In genomic region chr5:176647030-176647869, GRCh38 we compare ENCODE assay signal across 8 cellular contexts. TPM values are rescaled to one million over a fixed set of nuclear protein-coding genes. Genes with fewer than 3 reads are reported as not detected.
DNase-seq lines count a peak whose midpoint lies in the region; ATAC-seq, FAIRE-seq and TF ChIP-seq lines count a peak whose summit lies in the region.

TSS of gene TSPAN17 (plus strand) at chr5:176647484. CDS start at chr5:176647616, 132 bp downstream.

- peaks cover 3 to 7% of the 10 kb centered on the region in 2 experiments for H4K20me1 ChIP-seq in H1 (replicated peaks in 1 of 2; ENCODE audit: control insufficient read depth in 1 of 2, insufficient read depth in 2 of 2, low read length in 2 of 2)

- no TSS peak for BruUV-seq in Caco-2 (replicated peaks; lab: Mats Ljungman, UMichigan)

- DNase-seq in Caco-2, result peak; percentile 100
- DNase-seq in HUDEP-2 (lab: John Stamatoyannopoulos, UW; ENCODE audit: unreplicated experiment in 76 of 76), result peak; percentile 76 to 100 (median 99)
- peak; percentile 96 for DNase-seq in NOMO-1 treated with dmso at 0.1 percent for 144 hours (lab: John Stamatoyannopoulos, UW; ENCODE audit: unreplicated experiment)
- DNase-seq in activated CD8-positive, alpha-beta memory T cell treated with anti-CD3 and anti-CD28 coated beads for 48 hours (ENCODE audit: low read depth in 2 of 3, low spot score in 2 of 3), result peak; percentile 97 to 98 (median 97)
- peak; percentile 99 to 100 for DNase-seq in H1 (ENCODE audit: low read depth in 1 of 2, low spot score in 2 of 2)
- DNase-seq in mesenchymal stem cell, result peak; percentile 98
- DNase-seq in stimulated activated CD8-positive, alpha-beta memory T cell treated with anti-CD3 and anti-CD28 coated beads, Interleukin-12 subunit alpha, Interleukin-12 subunit beta, amount 100 ng/mL, for 4 hours (ENCODE audit: low read depth), result peak; percentile 94

- TF ChIP-seq EP300 in H1 (IDR thresholded peaks at IDR 0.05; ENCODE audit: borderline replicate concordance in 1 of 2, low read depth in 2 of 2, low read length in 2 of 2), result 0 out of 3 replicates have a peak, but pooled peaks of 1 of the 2 experiments have one; percentile 1

- H3K23ac ChIP-seq in H1 (ENCODE audit: insufficient read length) (no peak within 1 kb of the TSS), mesenchymal stem cell (ENCODE audit: low read length in 2 of 2) (peak within 1 kb of the TSS in 1 of 2 experiments; percentile 46)

- H3K79me2 ChIP-seq in H1 (ENCODE audit: control insufficient read depth in 1 of 2, insufficient read depth in 2 of 2, low read length in 2 of 2), result peaks cover 0 to 22% of the 10 kb centered on the region in 2 experiments; a peak in 1 of 4 replicates

- H3K27ac ChIP-seq in H1 (ENCODE audit: low read depth, low read length) (peak within 1 kb of the TSS; percentile 41; the same call in 1 of the 2 replicates), mesenchymal stem cell (ENCODE audit: low read length, poor library complexity, severe bottlenecking) (peak within 1 kb of the TSS; percentile 49)

- H3K4me3 ChIP-seq in Caco-2 (ENCODE audit: low read depth, low read length) (peak within 1 kb of the TSS; percentile 72), H1 (ENCODE audit: extremely low read depth in 1 of 4, insufficient read depth in 2 of 4, low read depth in 3 of 4, low read length in 4 of 4) (peak within 1 kb of the TSS; percentile 59 to 95 (median 75)), mesenchymal stem cell (ENCODE audit: insufficient read depth in 1 of 2, low read depth in 1 of 2, low read length in 2 of 2) (peak within 1 kb of the TSS; percentile 77 to 93)

- H3K9ac ChIP-seq in H1 (replicated peaks in 1 of 4; ENCODE audit: extremely low read depth in 1 of 4, low read depth in 3 of 4, low read length in 3 of 4) (peak within 1 kb of the TSS; percentile 38 to 51 (median 46)), mesenchymal stem cell (ENCODE audit: low read length) (peak within 1 kb of the TSS; percentile 95)

- H3K4me2 ChIP-seq in H1 (ENCODE audit: insufficient read depth in 1 of 2, low read depth in 2 of 2, low read length in 2 of 2) (peak within 1 kb of the TSS; percentile 69 to 93), mesenchymal stem cell (ENCODE audit: low read length, poor library complexity, severe bottlenecking) (peak within 1 kb of the TSS; percentile 87)

- CTCF ChIA-PET in Caco-2 (lab: Charles Lee), result interaction anchor here (0.6 to 3.4 kb wide), 11 partner anchors 8 to 929 kb away, joined by 3 to 34 read pairs (median 6); partner anchors contain the start of genes CLTB and GRK6
- CTCF ChIA-PET in H1 (lab: Charles Lee; ENCODE audit: partially characterized antibody), result interaction anchor here (0.6 to 2.6 kb wide), 10 partner anchors 11 to 929 kb away, joined by 3 to 12 read pairs (median 4); no protein-coding TSS in a partner anchor

- H3K27me3 Mint-ChIP-seq in Caco-2 (ENCODE audit: insufficient read depth, unreplicated experiment), result no peaks in the 10 kb centered on the region

- H2AFZ ChIP-seq in H1 (ENCODE audit: low read length) (peak within 1 kb of the TSS; percentile 93), mesenchymal stem cell (ENCODE audit: low read depth, low read length) (peak within 1 kb of the TSS; percentile 89)

- intact Hi-C loops in Caco-2 (cut with micrococcal nuclease; ENCODE audit: unreplicated experiment), result loop anchor here (2.0 kb wide), 1 partner anchor 68 kb away; no protein-coding TSS in a partner anchor

- H2BK5ac ChIP-seq in H1 (ENCODE audit: low read depth, low read length) (peak within 1 kb of the TSS; percentile 76; the same call in 1 of the 2 replicates), mesenchymal stem cell (ENCODE audit: low read depth, low read length, poor library complexity, severe bottlenecking) (peak within 1 kb of the TSS; percentile 20)

- H2BK15ac ChIP-seq in H1 (ENCODE audit: low read length) (peak within 1 kb of the TSS; percentile 61; the same call in 1 of the 2 replicates), mesenchymal stem cell (ENCODE audit: low read depth, poor library complexity, severe bottlenecking) (peak within 1 kb of the TSS; percentile 86)

- peak within 1 kb of the TSS; percentile 30 for H2BK120ac ChIP-seq in H1 (replicated peaks; ENCODE audit: low read depth, low read length)
- H2BK120ac ChIP-seq in mesenchymal stem cell (ENCODE audit: low read depth, low read length), result no peak within 1 kb of the TSS

- peak within 1 kb of the TSS; percentile 6 for H3K4ac ChIP-seq in H1 (replicated peaks; ENCODE audit: insufficient read length, low read depth, low read length)
- H3K4ac ChIP-seq in mesenchymal stem cell (ENCODE audit: low read depth in 1 of 2, low read length in 2 of 2), result peak within 1 kb of the TSS; percentile 73 to 95

- TF ChIP-seq POLR2A in H1 (IDR thresholded peaks at IDR 0.05; ENCODE audit: control extremely low read depth in 1 of 2, low read depth in 2 of 2, low read length in 2 of 2), result peak in 1 of 2 experiments; percentile 93; a peak in 2 of 3 replicates

- H4K91ac ChIP-seq in H1 (replicated peaks; ENCODE audit: insufficient read length, low read length) (peak within 1 kb of the TSS; percentile 81), mesenchymal stem cell (ENCODE audit: low read length) (peak within 1 kb of the TSS; percentile 80)

- peak within 1 kb of the TSS; percentile 91 for H4K5ac ChIP-seq in H1 (ENCODE audit: insufficient read length, low read depth, low read length)

- peak within 1 kb of the TSS; percentile 60 for H3K56ac ChIP-seq in H1 (replicated peaks; ENCODE audit: insufficient read length, low read depth, low read length)

- TF ChIP-seq CTCF in Caco-2 (IDR thresholded peaks at IDR 0.05; ENCODE audit: insufficient read depth in 1 of 2, low read depth in 1 of 2, low read length in 1 of 2, severe bottlenecking in 1 of 2, unreplicated experiment in 1 of 2) (no peak), H1 (IDR thresholded peaks at IDR 0.05; ENCODE audit: control extremely low read depth in 1 of 3, insufficient read depth in 1 of 3, low read depth in 1 of 3, low read length in 3 of 3) (peak in 1 of 3 experiments; percentile 13; a peak in 1 of 4 replicates)

- H2AK5ac ChIP-seq in H1 (ENCODE audit: low read depth, low read length), result peak within 1 kb of the TSS; percentile 77; the same call in 1 of the 2 replicates
- peak within 1 kb of the TSS; percentile 81 for H2AK5ac ChIP-seq in mesenchymal stem cell (ENCODE audit: low read length, severe bottlenecking)

- H3K9me3 Mint-ChIP-seq in Caco-2 (ENCODE audit: unreplicated experiment), result no peaks in the 10 kb centered on the region

- H3K9me3 ChIP-seq in Caco-2 (no peaks in the 10 kb centered on the region), H1 (ENCODE audit: insufficient read depth in 2 of 2, low read depth in 1 of 2, low read length in 1 of 2) (no peaks in the 10 kb centered on the region), mesenchymal stem cell (ENCODE audit: control insufficient read depth, low read length) (no peaks in the 10 kb centered on the region)

- H2BK12ac ChIP-seq in H1 (ENCODE audit: low read depth, low read length), result peak within 1 kb of the TSS; percentile 84; the same call in 1 of the 2 replicates
- H2BK12ac ChIP-seq in mesenchymal stem cell (ENCODE audit: low read length in 2 of 2), result peak within 1 kb of the TSS in 1 of 2 experiments; percentile 61

- peaks cover 7% of the 10 kb centered on the region; the same call in 1 of the 2 replicates for H3K23me2 ChIP-seq in H1 (ENCODE audit: low read depth, low read length)

- H3K14ac ChIP-seq in H1 (ENCODE audit: insufficient read length) (no peak within 1 kb of the TSS), mesenchymal stem cell (ENCODE audit: low read length in 2 of 2) (peak within 1 kb of the TSS in 1 of 2 experiments; percentile 94)

- H3K27ac Mint-ChIP-seq in Caco-2 (ENCODE audit: unreplicated experiment), result peak within 1 kb of the TSS; percentile 63

- 3% methylated on average over 41 of the region's 64 CpGs; no CpG with 5 or more reads in 1 of the 2 experiments for WGBS in H1 (ENCODE audit: extremely low coverage in 1 of 2, insufficient coverage in 1 of 2, insufficient read length in 1 of 2, insufficient replicate concordance in 2 of 2, low coverage in 1 of 2, low lambda C conversion rate in 2 of 2, missing lambda C conversion rate in 1 of 2), 2 experiments
- under 1% methylated on average over 51 of the region's 64 CpGs for WGBS in mesenchymal stem cell

- peak; percentile 28 to 50; a peak in 3 of 4 replicates for TF ChIP-seq RAD21 in H1 (IDR thresholded peaks at IDR 0.05 in 1 of 2, conservative IDR thresholded peaks at IDR 0.05 in 1 of 2; ENCODE audit: low read depth in 2 of 2, low read length in 2 of 2)

- H3K4me1 Mint-ChIP-seq in Caco-2 (ENCODE audit: low read depth, unreplicated experiment), result no peaks in the 10 kb centered on the region

- H4K8ac ChIP-seq in H1 (ENCODE audit: extremely low read depth, insufficient read depth, low read length), result peak within 1 kb of the TSS; percentile 96
- H4K8ac ChIP-seq in mesenchymal stem cell (ENCODE audit: low read length), result peak within 1 kb of the TSS; percentile 99

- peaks cover 4% of the 10 kb centered on the region for H3K36me3 Mint-ChIP-seq in Caco-2 (ENCODE audit: insufficient read depth, unreplicated experiment)

- POLR2A ChIA-PET in Caco-2 (lab: Charles Lee), result interaction anchor here (0.5 to 1.0 kb wide), 5 partner anchors 9 to 276 kb away, joined by 3 to 13 read pairs (median 4); no protein-coding TSS in a partner anchor
- POLR2A ChIA-PET in H1 (lab: Charles Lee; ENCODE audit: partially characterized antibody), result interaction anchor here (0.6 to 2.5 kb wide), 12 partner anchors 8 to 297 kb away, joined by 3 to 15 read pairs (median 3); partner anchors contain the start of genes EIF4E1B, RNF44 and SNCB

- H3K36me3 ChIP-seq in Caco-2 (ENCODE audit: control insufficient read depth, insufficient read depth, low read length), result no peaks in the 10 kb centered on the region
- no peaks in the 10 kb centered on the region for H3K36me3 ChIP-seq in H1 (ENCODE audit: control insufficient read depth in 2 of 4, insufficient read depth in 4 of 4, low read length in 3 of 4)
- peaks cover 0 to 12% of the 10 kb centered on the region in 2 experiments for H3K36me3 ChIP-seq in mesenchymal stem cell (ENCODE audit: control insufficient read depth in 1 of 2, insufficient read depth in 2 of 2, low read depth in 1 of 2, low read length in 2 of 2)

- ATAC-seq in GM21381 (IDR thresholded peaks at IDR 0.05; ENCODE audit: unreplicated experiment), result peak; percentile 92

- no peak within 1 kb of the TSS for H2BK20ac ChIP-seq in H1 (ENCODE audit: low read length)

- no peak for FAIRE-seq in H1 (lab: Jason Lieb, UNC)

- H3K27me3 ChIP-seq in Caco-2 (replicated peaks; ENCODE audit: control insufficient read depth, insufficient read depth, low read length) (no peaks in the 10 kb centered on the region), H1 (replicated peaks in 1 of 4; ENCODE audit: control insufficient read depth in 3 of 4, extremely low read depth in 1 of 4, insufficient read depth in 3 of 4, low read length in 3 of 4) (no peaks in the 10 kb centered on the region; a peak in 1 of 7 replicates), mesenchymal stem cell (ENCODE audit: control insufficient read depth in 1 of 2, insufficient read depth in 1 of 2, low read length in 2 of 2) (no peaks in the 10 kb centered on the region)

- peaks cover 10% of the 10 kb centered on the region for H3K4me1 ChIP-seq in Caco-2
- H3K4me1 ChIP-seq in H1 (replicated peaks in 1 of 4; ENCODE audit: control insufficient read depth in 3 of 4, insufficient read depth in 4 of 4, low read length in 3 of 4), result peaks cover 0 to 49% (median 26%) of the 10 kb centered on the region in 4 experiments; a peak in 6 of 7 replicates
- H3K4me1 ChIP-seq in mesenchymal stem cell (ENCODE audit: control insufficient read depth, insufficient read depth, low read depth, low read length), result peaks cover 33% of the 10 kb centered on the region

- H3K4me3 Mint-ChIP-seq in Caco-2 (ENCODE audit: unreplicated experiment), result peak within 1 kb of the TSS; percentile 71

- H3K79me1 ChIP-seq in H1 (ENCODE audit: low read depth, low read length), result peaks cover 16% of the 10 kb centered on the region
- peaks cover 31% of the 10 kb centered on the region for H3K79me1 ChIP-seq in mesenchymal stem cell (replicated peaks; ENCODE audit: low read length, poor library complexity, severe bottlenecking)

- H3K18ac ChIP-seq in H1 (ENCODE audit: extremely low read depth, low read length) (peak within 1 kb of the TSS; percentile 87), mesenchymal stem cell (ENCODE audit: low read depth in 1 of 2, low read length in 2 of 2) (peak within 1 kb of the TSS; percentile 85 to 86)

RNA-seq across cellular contexts. Expression of gene TSPAN17, which starts in this region (rescaled TPM):
- total RNA-seq in Caco-2 (2022), result 19.6 and 20.5 TPM in 2 replicates
- total RNA-seq in H1 (2021; fragmentation: NEBNext Ultra II Directional; extraction: Animal tissue kit (Norgen Biotek cat#: 25700)), result 53.7 and 54.7 TPM in 2 replicates
- 41.5 and 54.8 TPM in 2 replicates for polyA plus RNA-seq in H1 (2011; rRNA removed)
- polyA plus RNA-seq in H1 (2011; cell fraction: cytosol; rRNA removed), result 55.9 TPM
- 75.9 TPM for polyA plus RNA-seq in H1 (2011; cell fraction: nucleus; rRNA removed)
- 34.3 to 51.2 TPM (median 49.7 TPM) in 4 replicates for polyA plus RNA-seq in H1 (2012, experiment 1 of 2)
- 65.9 TPM for polyA plus RNA-seq in H1 (2012, experiment 2 of 2)
- 29.8 TPM for polyA plus RNA-seq in H1 (2013, experiment 1 of 2)
- 33.1 TPM for polyA plus RNA-seq in H1 (2013, experiment 2 of 2)
- 50.7 and 74.4 TPM in 2 replicates for polyA minus RNA-seq in H1 (2011; rRNA and poly(A)+ RNA removed)
- 32.1 TPM for polyA minus RNA-seq in H1 (2011; cell fraction: cytosol; rRNA and poly(A)+ RNA removed)
- polyA minus RNA-seq in H1 (2011; cell fraction: nucleus; rRNA and poly(A)+ RNA removed), result 29.1 TPM
- polyA plus RNA-seq in mesenchymal stem cell (2013, experiment 1 of 2), result 37.2 TPM
- polyA plus RNA-seq in mesenchymal stem cell (2013, experiment 2 of 2), result 39.4 TPM

Comparison
In these comparisons a context has a peak if more than half of its experiments do, and no peak if none do; other contexts are left out.
1. Peak in every context shown above with its lines: DNase-seq, ATAC-seq, H3K4me3 ChIP-seq and H3K27ac ChIP-seq.